In genomic region chr20:62437985-62438384, GRCh38 we compare ENCODE assay signal across 23 cellular contexts. TPM values are rescaled to one million over a fixed set of nuclear protein-coding genes. Genes with fewer than 3 reads are reported as not detected.
DNase-seq lines count a peak whose midpoint lies in the region; ATAC-seq, FAIRE-seq and TF ChIP-seq lines count a peak whose summit lies in the region.
"Had no signal": no experiment of that assay in that cellular context is flagged by ENCODE, and none has a peak within 500 bp of the region (broad histone marks: within the 10 kb centered on the region; RNA-seq: fewer than 3 reads in every experiment).

No MANE protein-coding gene starts in this region.

- peaks cover 8% of the 10 kb centered on the region; the same call in 1 of the 2 replicates for H4K20me1 ChIP-seq in HepG2 (ENCODE audit: insufficient read depth, low read length)

- H3K27ac ChIP-seq in HepG2 (ENCODE audit: extremely low read length, insufficient read depth, low read length) (no peak overlapping the region), right lobe of liver (no peak overlapping the region), A673 (ENCODE audit: low read depth, low read length, poor library complexity, severe bottlenecking) (no peak overlapping the region)
- H3K27ac ChIP-seq: colonic mucosa, neutrophil, upper lobe of left lung had no signal

- no peak for TF ChIP-seq CTCF in HepG2 (CRISPR knock-in tag; IDR thresholded peaks at IDR 0.05)
- TF ChIP-seq CTCF in right lobe of liver (IDR thresholded peaks at IDR 0.05): no peak
- TF ChIP-seq CTCF in A673 (conservative IDR thresholded peaks at IDR 0.05; ENCODE audit: low read depth, low read length): no peak

- POLR2A ChIA-PET in HepG2 (lab: Yijun Ruan, JAX): no interaction called here
- POLR2A ChIA-PET in A673 (lab: Charles Lee; ENCODE audit: low non-redundant PET): no interaction called here

- WGBS in HepG2 (ENCODE audit: low lambda C conversion rate): 54% methylated on average over 14 of the region's 21 CpGs
- no CpG with 5 or more reads among the region's 21 CpGs for WGBS in right lobe of liver (ENCODE audit: insufficient coverage, low coverage, low lambda C conversion rate, missing lambda C conversion rate)

- H3K4me2 ChIP-seq in HepG2 (ENCODE audit: low read depth, low read length): no peak overlapping the region

- TF ChIP-seq RAD21 in HepG2 (CRISPR knock-in tag; IDR thresholded peaks at IDR 0.05): no peak

- no peak for TF ChIP-seq EP300 in HepG2 (IDR thresholded peaks at IDR 0.05; ENCODE audit: low read depth in 2 of 2, low read length in 2 of 2)
- no peak for TF ChIP-seq EP300 in HepG2 (CRISPR knock-in tag; IDR thresholded peaks at IDR 0.05; ENCODE audit: borderline replicate concordance)

- no peak overlapping the region for H3K9ac ChIP-seq in HepG2 (ENCODE audit: insufficient read depth, low read depth, low read length)

- ATAC-seq in HepG2 (peak; percentile 3; the same call in 1 of the 3 replicates), right lobe of liver (no peak), left cardiac atrium (peak; percentile 9 to 20), HG03521 (IDR thresholded peaks at IDR 0.05; ENCODE audit: unreplicated experiment) (no peak)

- no peak for FAIRE-seq in HepG2 (lab: Jason Lieb, UNC)
- FAIRE-seq: astrocyte, GM12891 had no signal

- intact Hi-C loops in HepG2 (cut with micrococcal nuclease; ENCODE audit: unreplicated experiment) (no loop called here), right lobe of liver (cut with DNase I) (no loop called here), left cardiac atrium (cut with DNase I) (no loop called here), A673 (cut with micrococcal nuclease; ENCODE audit: unreplicated experiment) (no loop called here)

- H3K4me1 ChIP-seq in HepG2 (ENCODE audit: insufficient read depth, low read length) (peaks cover 13% of the 10 kb centered on the region), right lobe of liver (no peaks in the 10 kb centered on the region), A673 (ENCODE audit: insufficient read depth, low read length, poor library complexity, severe bottlenecking) (no peaks in the 10 kb centered on the region)
- H3K4me1 ChIP-seq: colonic mucosa, HAP-1, upper lobe of left lung had no signal

- BruUV-seq in HepG2 (replicated peaks; lab: Mats Ljungman, UMichigan): no TSS peak
- no TSS peak for BruUV-seq in A673 (replicated peaks; lab: Mats Ljungman, UMichigan)

- H3K79me2 ChIP-seq in HepG2 (ENCODE audit: insufficient read depth, low read length): no peaks in the 10 kb centered on the region

- DNase-seq in HepG2 (ENCODE audit: low spot score): no peak
- DNase-seq in right lobe of liver: no peak
- DNase-seq in NCI-H524 treated with DMSO at 0.1 percent for 48 hours (lab: John Stamatoyannopoulos, UW): peak; percentile 54
- peak; percentile 49 for DNase-seq in left cardiac atrium
- no peak for DNase-seq in SIG-M5 treated with dmso at 0.1 percent for 504 hours (lab: John Stamatoyannopoulos, UW; ENCODE audit: unreplicated experiment)
- DNase-seq in A673 (ENCODE audit: low spot score): no peak
- no peak for DNase-seq in NCI-H2227 (lab: John Stamatoyannopoulos, UW; ENCODE audit: unreplicated experiment)
- DNase-seq: activated CD4-positive, alpha-beta T cell treated with anti-CD3 and anti-CD28 coated beads for 1 hour; activated CD8-positive, alpha-beta memory T cell treated with anti-CD3 and anti-CD28 coated beads, Interleukin-2, amount 50 U/mL, for 48 hours; activated naive CD4-positive, alpha-beta T cell treated with Interleukin-2 at 50 U/mL for 16 hours; colonic mucosa; mesendoderm; NCI-H774 had no signal

- H3K36me3 ChIP-seq in HepG2 (replicated peaks in 1 of 2; ENCODE audit: control insufficient read depth in 1 of 2, insufficient read depth in 2 of 2, low read length in 2 of 2) (no peaks in the 10 kb centered on the region), right lobe of liver (no peaks in the 10 kb centered on the region), A673 (ENCODE audit: insufficient read depth, low read length, poor library complexity, severe bottlenecking) (no peaks in the 10 kb centered on the region)
- H3K36me3 ChIP-seq: colonic mucosa, HAP-1, neutrophil, upper lobe of left lung had no signal

- no peak overlapping the region for H3K4me3 ChIP-seq in HepG2 (replicated peaks in 1 of 3; ENCODE audit: insufficient read depth in 1 of 3, low read depth in 2 of 3, low read length in 3 of 3)
- no peak overlapping the region for H3K4me3 ChIP-seq in right lobe of liver
- no peak overlapping the region for H3K4me3 ChIP-seq in A673 (ENCODE audit: low read depth, low read length, poor library complexity, severe bottlenecking)
- H3K4me3 ChIP-seq: colonic mucosa, HAP-1, upper lobe of left lung had no signal

- H3K27me3 ChIP-seq in HepG2 (ENCODE audit: control insufficient read depth in 1 of 2, insufficient read depth in 2 of 2, low read length in 2 of 2) (peaks cover 36 to 99% of the 10 kb centered on the region in 2 experiments), right lobe of liver (no peaks in the 10 kb centered on the region), A673 (replicated peaks; ENCODE audit: insufficient read depth, low read depth, low read length, poor library complexity) (peaks cover 86% of the 10 kb centered on the region)
- H3K27me3 ChIP-seq: colonic mucosa, upper lobe of left lung had no signal

- CTCF ChIA-PET in HepG2 (lab: Yijun Ruan, JAX; ENCODE audit: low intra/inter-chr PET ratio, low total read pairs): no interaction called here
- CTCF ChIA-PET in A673 (lab: Charles Lee): no interaction called here

- TF ChIP-seq POLR2A in HepG2 (IDR thresholded peaks at IDR 0.05; ENCODE audit: insufficient read depth in 1 of 2, low read depth in 2 of 2, low read length in 2 of 2) (no peak), right lobe of liver (IDR thresholded peaks at IDR 0.05) (no peak)

- H2AFZ ChIP-seq in HepG2 (ENCODE audit: low read length): no peak overlapping the region

- H3K9me3 ChIP-seq in HepG2 (ENCODE audit: low read length): no peaks in the 10 kb centered on the region
- H3K9me3 ChIP-seq in right lobe of liver: no peaks in the 10 kb centered on the region
- no peaks in the 10 kb centered on the region for H3K9me3 ChIP-seq in A673 (ENCODE audit: low read depth, low read length, poor library complexity, severe bottlenecking)
- H3K9me3 ChIP-seq: colonic mucosa, HAP-1, neutrophil, upper lobe of left lung had no signal

- in situ Hi-C loops in HepG2 (cut with HindIII; ENCODE audit: extremely low pct_ligation_motif_present, low pct_unique_long_range_greater_than_20kb): no loop called here

RNA-seq across cellular contexts. Expression of gene RBBP8NL, which starts 10.6 kb away (rescaled TPM):
- total RNA-seq in HepG2 (2016; rRNA removed; fragmentation: Illumina TruSeq; extraction: Trizol) (0.46 and 0.86 TPM in 2 replicates), right lobe of liver (not detected), left cardiac atrium (not detected), A673 (2021) (not detected in 2 replicates)
- total RNA-seq in HepG2 (2016; cell fraction: cytosol; rRNA removed; fragmentation: Illumina TruSeq; extraction: Trizol; ENCODE audit: low read depth): 0.30 and 0.62 TPM in 2 replicates
- total RNA-seq in HepG2 (2016; cell fraction: insoluble cytoplasmic fraction; rRNA removed; fragmentation: Illumina TruSeq; extraction: Trizol): 0.65 and 0.76 TPM in 2 replicates
- 0.52 and 0.65 TPM in 2 replicates for total RNA-seq in HepG2 (2016; cell fraction: membrane; rRNA removed; fragmentation: Illumina TruSeq; extraction: Trizol)
- total RNA-seq in HepG2 (2016; cell fraction: nucleus; rRNA removed; fragmentation: Illumina TruSeq; extraction: Trizol): 0.78 and 0.81 TPM in 2 replicates
- polyA plus RNA-seq in HepG2 (2011; rRNA removed): 0.69 and 0.82 TPM in 2 replicates
- polyA plus RNA-seq in HepG2 (2011; cell fraction: cytosol; rRNA removed): 0.46 and 0.94 TPM in 2 replicates
- polyA plus RNA-seq in HepG2 (2011; cell fraction: nucleus; rRNA removed): 1.1 and 1.2 TPM in 2 replicates
- polyA plus RNA-seq in HepG2 (2012): 0.24 and 0.42 TPM in 2 replicates
- polyA plus RNA-seq in HepG2 (2016; cell fraction: cytosol; fragmentation: Illumina TruSeq; extraction: Trizol; ENCODE audit: low read depth): 0.52 and 0.54 TPM in 2 replicates
- 0.67 and 0.91 TPM in 2 replicates for polyA plus RNA-seq in HepG2 (2016; cell fraction: insoluble cytoplasmic fraction; fragmentation: Illumina TruSeq; extraction: Trizol; ENCODE audit: low read depth)
- polyA plus RNA-seq in HepG2 (2016; cell fraction: membrane; fragmentation: Illumina TruSeq; extraction: Trizol; ENCODE audit: low read depth): 0.51 and 0.60 TPM in 2 replicates
- polyA plus RNA-seq in HepG2 (2016; cell fraction: nucleus; fragmentation: Illumina TruSeq; extraction: Trizol; ENCODE audit: insufficient read depth, low read depth): 0.97 and 1.1 TPM in 2 replicates
- polyA minus RNA-seq in HepG2 (2011; rRNA and poly(A)+ RNA removed; ENCODE audit: low replicate concordance): 0.40 TPM in 1 of 2 replicates, not detected in the other
- polyA minus RNA-seq in HepG2 (2011; cell fraction: cytosol; rRNA and poly(A)+ RNA removed): 0.40 TPM in 1 of 2 replicates, not detected in the other
- 0.26 and 0.75 TPM in 2 replicates for polyA minus RNA-seq in HepG2 (2011; cell fraction: nucleus; rRNA and poly(A)+ RNA removed)
- total RNA-seq: glomerular endothelial cell, MCF 10A, RPMI7951, skeletal muscle tissue had no signal

RNA-seq across cellular contexts. Expression of gene CABLES2, which starts 30.9 kb away (rescaled TPM):
- total RNA-seq in HepG2 (2016; rRNA removed; fragmentation: Illumina TruSeq; extraction: Trizol) (9.7 and 10.2 TPM in 2 replicates), right lobe of liver (1 to 10 TPM; 1.4 to 2.9 (median 2.5) TPM), left cardiac atrium (10 to 100 TPM; 20.6 to 25.3 TPM), A673 (2021) (11.8 and 14.1 TPM in 2 replicates)
- 3.4 and 4.0 TPM in 2 replicates for total RNA-seq in HepG2 (2016; cell fraction: cytosol; rRNA removed; fragmentation: Illumina TruSeq; extraction: Trizol; ENCODE audit: low read depth)
- total RNA-seq in HepG2 (2016; cell fraction: insoluble cytoplasmic fraction; rRNA removed; fragmentation: Illumina TruSeq; extraction: Trizol): 9.2 and 9.3 TPM in 2 replicates
- total RNA-seq in HepG2 (2016; cell fraction: membrane; rRNA removed; fragmentation: Illumina TruSeq; extraction: Trizol): 13.2 and 14.3 TPM in 2 replicates
- 5.6 and 7.3 TPM in 2 replicates for total RNA-seq in HepG2 (2016; cell fraction: nucleus; rRNA removed; fragmentation: Illumina TruSeq; extraction: Trizol)
- 5.2 and 5.9 TPM in 2 replicates for polyA plus RNA-seq in HepG2 (2011; rRNA removed)
- polyA plus RNA-seq in HepG2 (2011; cell fraction: cytosol; rRNA removed): 4.8 and 5.4 TPM in 2 replicates
- polyA plus RNA-seq in HepG2 (2011; cell fraction: nucleus; rRNA removed): 6.8 and 7.6 TPM in 2 replicates
- 4.7 and 5.4 TPM in 2 replicates for polyA plus RNA-seq in HepG2 (2012)
- 7.5 and 8.3 TPM in 2 replicates for polyA plus RNA-seq in HepG2 (2016; cell fraction: cytosol; fragmentation: Illumina TruSeq; extraction: Trizol; ENCODE audit: low read depth)
- 20.6 and 26.7 TPM in 2 replicates for polyA plus RNA-seq in HepG2 (2016; cell fraction: insoluble cytoplasmic fraction; fragmentation: Illumina TruSeq; extraction: Trizol; ENCODE audit: low read depth)
- 20.0 and 22.1 TPM in 2 replicates for polyA plus RNA-seq in HepG2 (2016; cell fraction: membrane; fragmentation: Illumina TruSeq; extraction: Trizol; ENCODE audit: low read depth)
- 18.8 and 19.3 TPM in 2 replicates for polyA plus RNA-seq in HepG2 (2016; cell fraction: nucleus; fragmentation: Illumina TruSeq; extraction: Trizol; ENCODE audit: insufficient read depth, low read depth)
- 5.3 and 6.3 TPM in 2 replicates for polyA minus RNA-seq in HepG2 (2011; rRNA and poly(A)+ RNA removed; ENCODE audit: low replicate concordance)
- 4.9 and 6.3 TPM in 2 replicates for polyA minus RNA-seq in HepG2 (2011; cell fraction: cytosol; rRNA and poly(A)+ RNA removed)
- polyA minus RNA-seq in HepG2 (2011; cell fraction: nucleus; rRNA and poly(A)+ RNA removed): 4.8 and 5.2 TPM in 2 replicates

RNA-seq across cellular contexts. Expression of gene GATA5, which starts 37.8 kb away (rescaled TPM):
- total RNA-seq in HepG2 (2016; rRNA removed; fragmentation: Illumina TruSeq; extraction: Trizol) (0.20 and 0.39 TPM in 2 replicates), right lobe of liver (under 1 TPM; 0.12 to 0.56 (median 0.26) TPM), left cardiac atrium (1 to 10 TPM; 4.3 to 9.3 TPM), A673 (2021) (not detected in 2 replicates)
- 0.09 and 0.10 TPM in 2 replicates for total RNA-seq in HepG2 (2016; cell fraction: cytosol; rRNA removed; fragmentation: Illumina TruSeq; extraction: Trizol; ENCODE audit: low read depth)
- 0.10 and 0.32 TPM in 2 replicates for total RNA-seq in HepG2 (2016; cell fraction: insoluble cytoplasmic fraction; rRNA removed; fragmentation: Illumina TruSeq; extraction: Trizol)
- 0.31 and 0.65 TPM in 2 replicates for total RNA-seq in HepG2 (2016; cell fraction: membrane; rRNA removed; fragmentation: Illumina TruSeq; extraction: Trizol)
- 0.19 and 0.22 TPM in 2 replicates for total RNA-seq in HepG2 (2016; cell fraction: nucleus; rRNA removed; fragmentation: Illumina TruSeq; extraction: Trizol)
- polyA plus RNA-seq in HepG2 (2011; rRNA removed): 0.12 and 0.18 TPM in 2 replicates
- polyA plus RNA-seq in HepG2 (2011; cell fraction: cytosol; rRNA removed): 0.10 and 0.19 TPM in 2 replicates
- polyA plus RNA-seq in HepG2 (2011; cell fraction: nucleus; rRNA removed): 0.09 and 0.27 TPM in 2 replicates
- 0.05 and 0.16 TPM in 2 replicates for polyA plus RNA-seq in HepG2 (2012)
- polyA plus RNA-seq in HepG2 (2016; cell fraction: cytosol; fragmentation: Illumina TruSeq; extraction: Trizol; ENCODE audit: low read depth): 0.26 and 0.33 TPM in 2 replicates
- polyA plus RNA-seq in HepG2 (2016; cell fraction: insoluble cytoplasmic fraction; fragmentation: Illumina TruSeq; extraction: Trizol; ENCODE audit: low read depth): 0.29 and 0.56 TPM in 2 replicates
- 0.41 and 0.42 TPM in 2 replicates for polyA plus RNA-seq in HepG2 (2016; cell fraction: membrane; fragmentation: Illumina TruSeq; extraction: Trizol; ENCODE audit: low read depth)
- polyA plus RNA-seq in HepG2 (2016; cell fraction: nucleus; fragmentation: Illumina TruSeq; extraction: Trizol; ENCODE audit: insufficient read depth, low read depth): 0.41 and 0.80 TPM in 2 replicates
- 0.18 TPM in 1 of 2 replicates, not detected in the other for polyA minus RNA-seq in HepG2 (2011; rRNA and poly(A)+ RNA removed; ENCODE audit: low replicate concordance)
- not detected in 2 replicates for polyA minus RNA-seq in HepG2 (2011; cell fraction: cytosol; rRNA and poly(A)+ RNA removed)
- polyA minus RNA-seq in HepG2 (2011; cell fraction: nucleus; rRNA and poly(A)+ RNA removed): not detected in 2 replicates
- total RNA-seq: astrocyte, glomerular endothelial cell, MCF 10A, RPMI7951 had no signal

RNA-seq across cellular contexts. Expression of gene RPS21, which starts 51.1 kb away (rescaled TPM):
- total RNA-seq in HepG2 (2016; rRNA removed; fragmentation: Illumina TruSeq; extraction: Trizol) (2,584 and 2,647 TPM in 2 replicates), right lobe of liver (100 to 1,000 TPM; 339 to 696 (median 413) TPM), left cardiac atrium (100 to 1,000 TPM; 733 to 750 TPM), A673 (2021) (1,502 and 1,506 TPM in 2 replicates)
- total RNA-seq in HepG2 (2016; cell fraction: cytosol; rRNA removed; fragmentation: Illumina TruSeq; extraction: Trizol; ENCODE audit: low read depth): 3,497 and 3,511 TPM in 2 replicates
- total RNA-seq in HepG2 (2016; cell fraction: insoluble cytoplasmic fraction; rRNA removed; fragmentation: Illumina TruSeq; extraction: Trizol): 2,606 and 2,768 TPM in 2 replicates
- total RNA-seq in HepG2 (2016; cell fraction: membrane; rRNA removed; fragmentation: Illumina TruSeq; extraction: Trizol): 4,939 and 5,761 TPM in 2 replicates
- total RNA-seq in HepG2 (2016; cell fraction: nucleus; rRNA removed; fragmentation: Illumina TruSeq; extraction: Trizol): 1,156 and 1,166 TPM in 2 replicates
- polyA plus RNA-seq in HepG2 (2011; rRNA removed): 9,925 and 11,063 TPM in 2 replicates
- polyA plus RNA-seq in HepG2 (2011; cell fraction: cytosol; rRNA removed): 11,031 and 15,081 TPM in 2 replicates
- 5,156 and 5,267 TPM in 2 replicates for polyA plus RNA-seq in HepG2 (2011; cell fraction: nucleus; rRNA removed)
- polyA plus RNA-seq in HepG2 (2012): 6,658 and 8,852 TPM in 2 replicates
- 5,362 and 5,590 TPM in 2 replicates for polyA plus RNA-seq in HepG2 (2016; cell fraction: cytosol; fragmentation: Illumina TruSeq; extraction: Trizol; ENCODE audit: low read depth)
- 3,197 and 3,428 TPM in 2 replicates for polyA plus RNA-seq in HepG2 (2016; cell fraction: insoluble cytoplasmic fraction; fragmentation: Illumina TruSeq; extraction: Trizol; ENCODE audit: low read depth)
- 5,998 and 6,820 TPM in 2 replicates for polyA plus RNA-seq in HepG2 (2016; cell fraction: membrane; fragmentation: Illumina TruSeq; extraction: Trizol; ENCODE audit: low read depth)
- polyA plus RNA-seq in HepG2 (2016; cell fraction: nucleus; fragmentation: Illumina TruSeq; extraction: Trizol; ENCODE audit: insufficient read depth, low read depth): 2,753 and 2,989 TPM in 2 replicates
- 2,340 and 3,999 TPM in 2 replicates for polyA minus RNA-seq in HepG2 (2011; rRNA and poly(A)+ RNA removed; ENCODE audit: low replicate concordance)
- polyA minus RNA-seq in HepG2 (2011; cell fraction: cytosol; rRNA and poly(A)+ RNA removed): 1,154 and 1,167 TPM in 2 replicates
- polyA minus RNA-seq in HepG2 (2011; cell fraction: nucleus; rRNA and poly(A)+ RNA removed): 809 and 896 TPM in 2 replicates

Comparison
In these comparisons a context has a peak if more than half of its experiments do, and no peak if none do; other contexts are left out.
1. ATAC-seq: peak in HepG2 (single experiment) and left cardiac atrium (2 of 2); none in right lobe of liver (0 of 4) and HG03521 (single experiment).
2. DNase-seq: peak in NCI-H524 treated with DMSO at 0.1 percent for 48 hours (single experiment) and left cardiac atrium (single experiment); none in HepG2 (single experiment), right lobe of liver (0 of 3), SIG-M5 treated with dmso at 0.1 percent for 504 hours (single experiment), A673 (single experiment) and NCI-H2227 (single experiment).